In the genomic region with DNA sequence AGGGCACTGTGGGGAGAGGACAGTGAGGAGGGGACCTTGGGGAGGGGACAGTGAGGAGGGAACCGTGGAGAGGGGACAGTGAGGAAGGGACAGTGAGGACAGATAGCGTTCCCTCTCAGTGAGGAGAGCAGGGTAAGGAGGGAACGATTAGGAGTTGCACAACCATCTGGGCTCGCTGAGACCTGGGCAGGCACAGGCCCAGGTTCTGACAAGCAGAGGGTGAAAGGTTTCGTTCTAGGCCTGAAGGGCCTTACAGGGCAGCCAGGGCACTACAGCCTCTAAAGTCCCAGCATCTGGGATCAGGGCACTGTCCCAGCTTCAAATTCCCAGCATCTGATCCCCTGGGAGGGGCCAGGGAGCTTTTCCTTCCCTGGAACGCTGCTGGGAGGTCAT, we compare ENCODE assay signal across 6 cellular contexts. TPM values are rescaled to one million over a fixed set of nuclear protein-coding genes. Genes with fewer than 3 reads are reported as not detected.
DNase-seq lines count a peak whose midpoint lies in the region; ATAC-seq, FAIRE-seq and TF ChIP-seq lines count a peak whose summit lies in the region.
"Not testable (repeated sequence)": the region's sequence is repeated elsewhere in the genome, so short reads cannot be mapped to it uniquely, and the experiment has no call there.
"Had no signal": no experiment of that assay in that cellular context is flagged by ENCODE, and none has a peak within 500 bp of the region (broad histone marks: within the 10 kb centered on the region; RNA-seq: fewer than 3 reads in every experiment).

No MANE protein-coding gene starts in this region.

- H3K4me1 Mint-ChIP-seq in activated naive CD8-positive, alpha-beta T cell treated with anti-CD3 and anti-CD28 coated beads, Interleukin-2, amount 50 U/mL, for 24 hours = not testable (repeated sequence)

- intact Hi-C loops in pancreas (cut with DNase I) = not testable (repeated sequence)

- H3K27ac Mint-ChIP-seq in activated naive CD8-positive, alpha-beta T cell treated with anti-CD3 and anti-CD28 coated beads, Interleukin-2, amount 50 U/mL, for 24 hours = not testable (repeated sequence)

- H3K36me3 ChIP-seq in pancreas = not testable (repeated sequence)

- not testable (repeated sequence) for H3K9me3 Mint-ChIP-seq in activated naive CD8-positive, alpha-beta T cell treated with anti-CD3 and anti-CD28 coated beads, Interleukin-2, amount 50 U/mL, for 24 hours

- TF ChIP-seq CTCF in pancreas (IDR thresholded peaks at IDR 0.05) = not testable (repeated sequence)

- ATAC-seq in activated naive CD8-positive, alpha-beta T cell treated with anti-CD3 and anti-CD28 coated beads, Interleukin-2, amount 50 U/mL, for 24 hours = peak; percentile 27
- peak in 3 of 4 donors; percentile 15 to 36 (median 35) for ATAC-seq in pancreas

- not testable (repeated sequence) for H3K36me3 Mint-ChIP-seq in activated naive CD8-positive, alpha-beta T cell treated with anti-CD3 and anti-CD28 coated beads, Interleukin-2, amount 50 U/mL, for 24 hours (ENCODE audit: low read depth)

- H3K4me3 Mint-ChIP-seq in activated naive CD8-positive, alpha-beta T cell treated with anti-CD3 and anti-CD28 coated beads, Interleukin-2, amount 50 U/mL, for 24 hours = not testable (repeated sequence)

- H3K27me3 ChIP-seq in pancreas = not testable (repeated sequence)

- WGBS in pancreas, 2 donors = 67 to 69% methylated on average over 3 to 4 of the region's 6 CpGs

- H3K4me3 ChIP-seq in pancreas = not testable (repeated sequence)

- peaks cover 54% of the 10 kb centered on the region for H3K27me3 Mint-ChIP-seq in activated naive CD8-positive, alpha-beta T cell treated with anti-CD3 and anti-CD28 coated beads, Interleukin-2, amount 50 U/mL, for 24 hours

- not testable (repeated sequence) for H3K27ac ChIP-seq in pancreas

- not testable (repeated sequence) for DNase-seq in activated naive CD8-positive, alpha-beta T cell treated with anti-CD3 and anti-CD28 coated beads, Interleukin-2, amount 50 U/mL, for 24 hours; pancreas

- not testable (repeated sequence) for H3K4me1 ChIP-seq in pancreas

- not testable (repeated sequence) for H3K9me3 ChIP-seq in pancreas

- FAIRE-seq in pancreas (lab: Jason Lieb, UNC) = not testable (repeated sequence)

RNA-seq across cellular contexts. Expression of gene HBZ, which starts 0.7 kb away (rescaled TPM):
- under 1 TPM in 1 of 6 donors, not detected in 5; 0.35 TPM for total RNA-seq in pancreas
- not detected for polyA plus RNA-seq in pancreas
- total RNA-seq: activated T-helper 2 cell treated with anti-CD3 and anti-CD28 coated beads, Interferon-gamma antibody, Interleukin-2, Interleukin-4, amounts not matched to agents 10 μg/mL and 5 μg/mL and 100 μg/mL, durations not matched to agents 14 hours and 24 hours and 36 hours; thyroid gland had no signal
- polyA plus RNA-seq: GM12878, ovary had no signal

RNA-seq across cellular contexts. Expression of gene HBM, which starts 12.7 kb away (rescaled TPM):
- not detected for total RNA-seq in pancreas
- not detected for polyA plus RNA-seq in pancreas
- total RNA-seq: activated T-helper 2 cell treated with anti-CD3 and anti-CD28 coated beads, Interferon-gamma antibody, Interleukin-2, Interleukin-4, amounts not matched to agents 10 μg/mL and 5 μg/mL and 100 μg/mL, durations not matched to agents 14 hours and 24 hours and 36 hours; GM12878; thyroid gland had no signal
- polyA plus RNA-seq: ovary had no signal

RNA-seq across cellular contexts. Expression of gene NPRL3, which starts 14.7 kb away (rescaled TPM):
- 10 to 100 TPM in 5 of 6 donors, 1 to 10 TPM in 1; 8.6 to 16.4 (median 13.3) TPM for total RNA-seq in pancreas
- polyA plus RNA-seq in pancreas = 10 to 100 TPM; 18.9 to 25.2 TPM

RNA-seq across cellular contexts. Expression of gene HBA2, which starts 19.6 kb away (rescaled TPM):
- total RNA-seq in pancreas = 10 to 100 TPM in 2 of 6 donors, 1 to 10 TPM in 4; 1.1 to 39.5 (median 3.7) TPM
- 1 to 10 TPM; 3.7 to 6.1 TPM for polyA plus RNA-seq in pancreas

RNA-seq across cellular contexts. Expression of gene HBA1, which starts 23.4 kb away (rescaled TPM):
- 10 to 100 TPM in 3 of 6 donors, 1 to 10 TPM in 3; 1.9 to 51.7 (median 7.0) TPM for total RNA-seq in pancreas
- polyA plus RNA-seq in pancreas = 1 to 10 TPM in 1 of 2 donors, under 1 TPM in 1; 0.85 to 4.2 TPM
- total RNA-seq: activated T-helper 2 cell treated with anti-CD3 and anti-CD28 coated beads, Interferon-gamma antibody, Interleukin-2, Interleukin-4, amounts not matched to agents 10 μg/mL and 5 μg/mL and 100 μg/mL, durations not matched to agents 14 hours and 24 hours and 36 hours had no signal
